ENCODE assay signal across 12 cellular contexts in genomic region chrX:101393530-101394305, GRCh38. TPM values are rescaled to one million over a fixed set of nuclear protein-coding genes. Genes with fewer than 3 reads are reported as not detected.
DNase-seq lines count a peak whose midpoint lies in the region; ATAC-seq and TF ChIP-seq lines count a peak whose summit lies in the region.
"Had no signal": no experiment of that assay in that cellular context is flagged by ENCODE, and none has a peak within 500 bp of the region (broad histone marks: within the 10 kb centered on the region; RNA-seq: fewer than 3 reads in every experiment).

No MANE protein-coding gene starts in this region.

- no peak for TF ChIP-seq CTCF in GM23338 (conservative IDR thresholded peaks at IDR 0.05; ENCODE audit: low read depth in 2 of 2)

- no peak overlapping the region for H3K9ac ChIP-seq in BLaER1
- H3K9ac ChIP-seq in iPS-20b (ENCODE audit: low read depth, low read length): peak overlapping the region; percentile 41; the same call in 1 of the 2 replicates

- H3K4me1 ChIP-seq in BLaER1 (peaks cover 28% of the 10 kb centered on the region), GM23338 (ENCODE audit: insufficient read depth) (no peaks in the 10 kb centered on the region; the same call in 1 of the 2 replicates), iPS-20b (ENCODE audit: insufficient read depth, low read length) (no peaks in the 10 kb centered on the region; the same call in 1 of the 2 replicates)

- H3K4me2 ChIP-seq in BLaER1: peak overlapping the region; percentile 71
- H3K4me2 ChIP-seq in GM23338: no peak overlapping the region

- H3K36me3 Mint-ChIP-seq in GM23338 (ENCODE audit: low read depth): peaks cover 50% of the 10 kb centered on the region
- H3K36me3 Mint-ChIP-seq in T-helper 17 cell (ENCODE audit: low read depth): no peaks in the 10 kb centered on the region

- DNase-seq in GM23338 (ENCODE audit: low spot score) (no peak), T-helper 17 cell (no peak), DMS 273 (lab: John Stamatoyannopoulos, UW; ENCODE audit: unreplicated experiment) (no peak)
- DNase-seq: activated CD8-positive, alpha-beta memory T cell treated with anti-CD3 and anti-CD28 coated beads, Interleukin-2, amount 50 U/mL, for 4 hours; central memory CD4-positive, alpha-beta T cell; DMS153; NCI-H345 had no signal

- peaks cover 26% of the 10 kb centered on the region for H3K79me2 ChIP-seq in GM23338 (replicated peaks; ENCODE audit: insufficient read depth)

- H3K4me3 Mint-ChIP-seq in GM23338 (peak overlapping the region; percentile 98; the same call in 2 of the 3 replicates), T-helper 17 cell (no peak overlapping the region)

- no peak for ATAC-seq in GM23338
- no peak for ATAC-seq in T-helper 17 cell
- ATAC-seq in HG02970 (IDR thresholded peaks at IDR 0.05; ENCODE audit: low FRiP score, unreplicated experiment): no peak
- no peak for ATAC-seq in HG03354 (IDR thresholded peaks at IDR 0.05; ENCODE audit: poor library complexity, severe bottlenecking, unreplicated experiment)
- ATAC-seq in HG02642 (IDR thresholded peaks at IDR 0.05; ENCODE audit: poor library complexity, unreplicated experiment): no peak

- H2AFZ ChIP-seq in GM23338: no peak overlapping the region

- no peaks in the 10 kb centered on the region for H3K9me3 Mint-ChIP-seq in GM23338

- H3K27me3 Mint-ChIP-seq in GM23338 (ENCODE audit: insufficient read depth, low read depth, poor library complexity): peaks cover 16% of the 10 kb centered on the region
- H3K27me3 Mint-ChIP-seq in T-helper 17 cell: no peaks in the 10 kb centered on the region

- peaks cover 7% of the 10 kb centered on the region; the same call in 1 of the 2 replicates for H4K20me1 ChIP-seq in BLaER1
- H4K20me1 ChIP-seq in GM23338 (replicated peaks; ENCODE audit: insufficient read depth): no peaks in the 10 kb centered on the region; the same call in 1 of the 2 replicates

- H3K36me3 ChIP-seq in BLaER1: peaks cover 45% of the 10 kb centered on the region
- peaks cover 33% of the 10 kb centered on the region for H3K36me3 ChIP-seq in GM23338 (ENCODE audit: insufficient read depth)
- peaks cover 47% of the 10 kb centered on the region for H3K36me3 ChIP-seq in iPS-20b (ENCODE audit: insufficient read depth, low read depth, low read length)

- H3K4me3 ChIP-seq in BLaER1 (no peak overlapping the region), GM23338 (no peak overlapping the region), iPS-20b (ENCODE audit: low read length) (no peak overlapping the region; the same call in 1 of the 2 replicates)

- H3K27ac Mint-ChIP-seq in GM23338: peak overlapping the region; percentile 65
- peak overlapping the region; percentile 89 for H3K27ac Mint-ChIP-seq in T-helper 17 cell

- no peaks in the 10 kb centered on the region for H3K9me2 ChIP-seq in GM23338 (ENCODE audit: insufficient read depth)

- H3K9me3 ChIP-seq in BLaER1 (no peaks in the 10 kb centered on the region), T-helper 17 cell (ENCODE audit: control insufficient read depth, low read length, poor library complexity, severe bottlenecking) (no peaks in the 10 kb centered on the region), iPS-20b (ENCODE audit: insufficient read depth, low read depth, low read length) (no peaks in the 10 kb centered on the region)

- H3K27ac ChIP-seq in BLaER1 (no peak overlapping the region), GM23338 (ENCODE audit: low read depth) (peak overlapping the region; percentile 97), iPS-20b (ENCODE audit: low read length) (no peak overlapping the region)

- H3K4me1 Mint-ChIP-seq in GM23338 (no peaks in the 10 kb centered on the region; the same call in 2 of the 3 replicates), T-helper 17 cell (peaks cover 16% of the 10 kb centered on the region)

- H3K27me3 ChIP-seq in BLaER1 (no peaks in the 10 kb centered on the region), GM23338 (ENCODE audit: insufficient read depth) (no peaks in the 10 kb centered on the region), iPS-20b (ENCODE audit: insufficient read depth, low read length) (no peaks in the 10 kb centered on the region)

- H3F3A ChIP-seq in GM23338 (replicated peaks; ENCODE audit: low read depth): peaks cover 31% of the 10 kb centered on the region

TF ChIP-seq in GM23338, 12 proteins besides CTCF, POLR2A, EP300 and RAD21 (continues in another document):
- TF ChIP-seq POLR2AphosphoS5 (IDR thresholded peaks at IDR 0.05; ENCODE audit: low read depth) (no peak), NANOG (IDR thresholded peaks at IDR 0.05; ENCODE audit: borderline replicate concordance) (no peak), CREB1 (CRISPR knock-in tag; IDR thresholded peaks at IDR 0.05; ENCODE audit: low read depth) (no peak), JUNB (IDR thresholded peaks at IDR 0.05; ENCODE audit: unreplicated experiment) (no peak), ETS1 (IDR thresholded peaks at IDR 0.05) (no peak), REST (IDR thresholded peaks at IDR 0.05; ENCODE audit: unreplicated experiment) (no peak), EZH2phosphoT487 (IDR thresholded peaks at IDR 0.05; ENCODE audit: unreplicated experiment) (no peak)

RNA-seq across cellular contexts. Expression of gene RPL36A, which starts 2.9 kb away (rescaled TPM):
- 901 and 2,255 TPM in 2 replicates for total RNA-seq in GM23338 (2014; rRNA removed; shearing (Covaris generic))
- polyA plus RNA-seq in GM23338 (2016; fragmentation: Nextera tagmentation; extraction: Ambion mirVana): 1,348 and 1,607 TPM in 2 replicates
- total RNA-seq in T-helper 17 cell: 100 to 1,000 TPM; 270 to 298 TPM

RNA-seq across cellular contexts. Expression of gene BTK, which starts 7.7 kb away (rescaled TPM):
- 0.16 and 0.31 TPM in 2 replicates for total RNA-seq in GM23338 (2014; rRNA removed; shearing (Covaris generic))
- polyA plus RNA-seq in GM23338 (2016; fragmentation: Nextera tagmentation; extraction: Ambion mirVana): 0.19 and 0.68 TPM in 2 replicates
- total RNA-seq in T-helper 17 cell: 10 to 100 TPM; 10.0 to 13.8 TPM

RNA-seq across cellular contexts. Expression of gene GLA, which starts 14.0 kb away (rescaled TPM):
- total RNA-seq in GM23338 (2014; rRNA removed; shearing (Covaris generic)): 44.4 and 48.5 TPM in 2 replicates
- 34.7 and 37.2 TPM in 2 replicates for polyA plus RNA-seq in GM23338 (2016; fragmentation: Nextera tagmentation; extraction: Ambion mirVana)
- total RNA-seq in T-helper 17 cell: 10 to 100 TPM; 26.6 to 36.0 TPM

RNA-seq across cellular contexts. Expression of gene HNRNPH2, which starts 14.3 kb away (rescaled TPM):
- 59.2 and 60.5 TPM in 2 replicates for total RNA-seq in GM23338 (2014; rRNA removed; shearing (Covaris generic))
- polyA plus RNA-seq in GM23338 (2016; fragmentation: Nextera tagmentation; extraction: Ambion mirVana): 68.9 and 80.1 TPM in 2 replicates
- total RNA-seq in T-helper 17 cell: 10 to 100 TPM; 34.7 to 43.2 TPM

RNA-seq across cellular contexts. Expression of gene TIMM8A, which starts 45.2 kb away (rescaled TPM):
- 19.3 and 23.5 TPM in 2 replicates for total RNA-seq in GM23338 (2014; rRNA removed; shearing (Covaris generic))
- 38.3 and 41.7 TPM in 2 replicates for polyA plus RNA-seq in GM23338 (2016; fragmentation: Nextera tagmentation; extraction: Ambion mirVana)
- 1 to 10 TPM; 4.4 to 5.1 TPM for total RNA-seq in T-helper 17 cell
